ENCODE assay signal across 8 cellular contexts in the genomic region with DNA sequence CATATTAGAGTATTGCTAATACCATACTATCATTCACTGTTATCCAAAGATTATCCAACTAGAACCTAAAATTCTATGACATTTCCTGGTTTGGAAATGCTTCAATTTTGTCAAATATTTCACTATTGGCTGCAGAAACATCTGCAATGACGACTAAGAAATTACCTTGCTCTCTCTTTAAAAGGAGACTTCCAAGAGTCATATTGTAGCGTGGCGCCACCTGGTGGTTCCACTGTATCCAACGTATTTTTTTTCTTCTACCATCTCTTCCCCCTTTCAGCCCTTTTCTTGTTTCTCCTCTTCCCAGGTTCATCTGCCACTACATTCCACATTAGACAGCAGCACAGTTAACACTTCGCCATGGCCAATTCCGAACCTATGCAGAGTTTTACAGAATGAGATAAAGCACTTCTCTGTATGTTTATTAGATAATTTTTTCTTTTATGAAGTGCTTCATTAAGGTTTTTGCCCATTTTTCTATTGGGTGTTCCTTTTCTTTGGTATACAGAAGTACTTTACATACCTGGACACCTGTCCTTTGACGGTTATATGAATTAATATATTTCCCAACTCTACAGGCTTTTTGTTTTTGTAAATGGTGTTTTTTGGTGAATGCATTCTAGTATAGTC.
DNase-seq lines count a peak whose midpoint lies in the region; ATAC-seq, FAIRE-seq and TF ChIP-seq lines count a peak whose summit lies in the region.

No MANE protein-coding gene starts in this region.

- H3K4me1 Mint-ChIP-seq in astrocyte (ENCODE audit: low read depth, unreplicated experiment) = peaks cover 4% of the 10 kb centered on the region

- H3K9me3 Mint-ChIP-seq in astrocyte (ENCODE audit: unreplicated experiment) = no peaks in the 10 kb centered on the region

- H3K27me3 Mint-ChIP-seq in astrocyte (ENCODE audit: low read depth, unreplicated experiment) = no peaks in the 10 kb centered on the region

- H3K79me2 ChIP-seq in astrocyte (ENCODE audit: insufficient read depth, low read length) = no peaks in the 10 kb centered on the region

- no peak overlapping the region for H3K4me3 Mint-ChIP-seq in astrocyte (ENCODE audit: unreplicated experiment)

- H3K27me3 ChIP-seq in astrocyte (ENCODE audit: insufficient read depth, low read length) (no peaks in the 10 kb centered on the region), small intestine (ENCODE audit: control insufficient read depth in 2 of 2, insufficient read depth in 2 of 2, low read length in 2 of 2) (no peaks in the 10 kb centered on the region)

- H2AFZ ChIP-seq in astrocyte (ENCODE audit: low read depth, low read length) = no peak overlapping the region

- TF ChIP-seq CTCF in GM12872 (IDR thresholded peaks at IDR 0.05; ENCODE audit: insufficient read depth, low read depth, low read length) (peak; percentile 70), astrocyte (IDR thresholded peaks at IDR 0.05; ENCODE audit: insufficient read depth, low read depth, low read length) (peak; percentile 80)

- H3K36me3 Mint-ChIP-seq in astrocyte (ENCODE audit: low read depth, unreplicated experiment) = peaks cover 2% of the 10 kb centered on the region

- ATAC-seq in HG02610 (IDR thresholded peaks at IDR 0.05; ENCODE audit: unreplicated experiment) (peak; percentile 33), HG03135 (IDR thresholded peaks at IDR 0.05; ENCODE audit: unreplicated experiment) (no peak)

- H3K9me3 ChIP-seq in astrocyte (ENCODE audit: insufficient read depth, low read depth, low read length) (no peaks in the 10 kb centered on the region), small intestine (ENCODE audit: control insufficient read depth, low read depth) (no peaks in the 10 kb centered on the region)

- FAIRE-seq in astrocyte (lab: Jason Lieb, UNC) = peak; percentile 60
- FAIRE-seq in small intestine (lab: Jason Lieb, UNC) = no peak

- 20 to 26% (median 21%) methylated on average over 7 of the region's 7 CpGs for WGBS in small intestine, 3 donors

- H3K4me3 ChIP-seq in astrocyte (ENCODE audit: insufficient read depth, low read depth, low read length) = no peak overlapping the region
- H3K4me3 ChIP-seq in small intestine (ENCODE audit: low read depth in 1 of 2, low read length in 2 of 2) = no peak overlapping the region

- DNase-seq in NCI-H146 (lab: John Stamatoyannopoulos, UW) (peak; percentile 58), T-helper 9 cell (peak; percentile 89), astrocyte (ENCODE audit: low read depth) (peak; percentile 44), hippocampal formation (lab: John Stamatoyannopoulos, UW) (peak; percentile 61 to 81), small intestine (peak; percentile 76)

- no peak overlapping the region for H3K9ac ChIP-seq in astrocyte (ENCODE audit: low read length)

- no peaks in the 10 kb centered on the region for H3K36me3 ChIP-seq in astrocyte (ENCODE audit: insufficient read depth, low read length)
- peaks cover 0 to 5% of the 10 kb centered on the region in 2 donors for H3K36me3 ChIP-seq in small intestine (ENCODE audit: control insufficient read depth in 2 of 2, insufficient read depth in 2 of 2, low read length in 2 of 2)

- H3K4me1 ChIP-seq in astrocyte (ENCODE audit: insufficient read depth, low read length) (no peaks in the 10 kb centered on the region), small intestine (ENCODE audit: control insufficient read depth in 2 of 2, insufficient read depth in 1 of 2, low read depth in 1 of 2, low read length in 1 of 2) (no peaks in the 10 kb centered on the region)

- no peaks in the 10 kb centered on the region for H4K20me1 ChIP-seq in astrocyte (ENCODE audit: insufficient read depth, low read length)

- H3K27ac Mint-ChIP-seq in astrocyte (ENCODE audit: unreplicated experiment) = peak overlapping the region; percentile 51

- H3K4me2 ChIP-seq in astrocyte (ENCODE audit: low read length) = no peak overlapping the region

- no peak overlapping the region for H3K27ac ChIP-seq in astrocyte (ENCODE audit: low read depth, low read length)
- H3K27ac ChIP-seq in small intestine (ENCODE audit: low read depth in 1 of 2, low read length in 1 of 2) = no peak overlapping the region
